14 cellular contexts compared by ENCODE assay signal in the genomic region with DNA sequence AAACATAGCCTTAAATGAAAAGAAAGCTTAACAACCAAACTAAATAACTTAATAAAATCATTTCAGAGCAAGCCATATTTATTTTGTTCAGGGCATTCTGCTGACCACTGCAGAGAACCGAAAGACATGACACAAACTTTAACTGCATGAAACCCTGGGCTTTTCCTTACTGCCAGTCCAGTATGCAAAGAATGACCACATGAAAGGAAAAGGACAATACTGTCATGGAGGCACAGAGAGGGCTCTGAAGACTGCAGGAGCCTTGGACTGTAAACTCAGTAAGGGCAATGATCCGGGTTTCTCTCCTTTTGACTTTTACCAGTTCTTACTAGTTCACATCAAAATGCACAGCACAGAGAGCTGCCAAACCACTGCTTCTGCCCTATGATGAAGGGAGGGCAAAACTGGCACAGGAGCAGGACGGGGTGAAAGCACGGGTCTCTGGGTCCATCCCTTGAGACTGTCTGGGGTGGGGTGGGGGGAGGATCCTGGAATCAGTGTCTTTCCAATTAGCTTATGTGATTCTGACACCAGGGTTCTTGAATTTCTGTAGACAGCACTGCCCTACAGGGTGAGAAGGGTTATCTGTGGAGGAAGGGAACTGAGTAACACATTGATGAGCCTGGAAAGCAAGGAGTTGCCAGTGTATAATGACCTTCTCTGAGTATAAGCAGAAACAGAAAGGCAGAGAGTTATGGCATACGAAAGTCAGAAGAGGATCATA. TPM values are rescaled to one million over a fixed set of nuclear protein-coding genes. Genes with fewer than 3 reads are reported as not detected.
DNase-seq lines count a peak whose midpoint lies in the region; ATAC-seq, FAIRE-seq and TF ChIP-seq lines count a peak whose summit lies in the region.
"Had no signal": no experiment of that assay in that cellular context is flagged by ENCODE, and none has a peak within 500 bp of the region (broad histone marks: within the 10 kb centered on the region; RNA-seq: fewer than 3 reads in every experiment).

No MANE protein-coding gene starts in this region.

- H3K4ac ChIP-seq in IMR-90 (ENCODE audit: low read depth, low read length), result no peak overlapping the region

- H2AK9ac ChIP-seq in IMR-90 (replicated peaks; ENCODE audit: low read depth, low read length, poor library complexity), result no peak overlapping the region

- no peak overlapping the region for H3K4me3 Mint-ChIP-seq in activated CD4-positive, alpha-beta T cell treated with anti-CD3 and anti-CD28 coated beads, Interleukin-2, amount 10 ng/mL, durations not matched to agents 7 days and 5 days
- H3K4me3 Mint-ChIP-seq: HFFc6; stimulated activated effector memory CD8-positive, alpha-beta T cell treated with anti-CD3 and anti-CD28 coated beads, Interleukin-12 subunit alpha, Interleukin-12 subunit beta, amount 100 ng/mL, for 72 hours had no signal

- intact Hi-C loops in IMR-90 (cut with micrococcal nuclease) (no loop called here), GM12878 (cut with micrococcal nuclease; ENCODE audit: unreplicated experiment) (no loop called here), psoas muscle (cut with DNase I) (no loop called here), vagina (cut with DNase I) (no loop called here)

- TF ChIP-seq CTCF in IMR-90 (conservative IDR thresholded peaks at IDR 0.05; ENCODE audit: low read depth, low read length), result no peak
- no peak for TF ChIP-seq CTCF in GM12878 (IDR thresholded peaks at IDR 0.05 in 2 of 3, conservative IDR thresholded peaks at IDR 0.05 in 1 of 3; ENCODE audit: control insufficient read depth in 2 of 3, extremely low read depth in 1 of 3, insufficient read depth in 1 of 3, low read depth in 3 of 3, low read length in 3 of 3)
- no peak for TF ChIP-seq CTCF in psoas muscle (IDR thresholded peaks at IDR 0.05)
- no peak for TF ChIP-seq CTCF in vagina (IDR thresholded peaks at IDR 0.05)

- TF ChIP-seq EP300 in GM12878 (IDR thresholded peaks at IDR 0.05; ENCODE audit: borderline replicate concordance in 1 of 2, control insufficient read depth in 1 of 2, low read depth in 2 of 2, low read length in 2 of 2), result no peak

- H3K4me2 ChIP-seq in IMR-90 (ENCODE audit: low read depth, low read length), result no peak overlapping the region
- no peak overlapping the region for H3K4me2 ChIP-seq in GM12878 (ENCODE audit: control insufficient read depth, insufficient read depth)

- H3K27me3 ChIP-seq in IMR-90 (ENCODE audit: control insufficient read depth, insufficient read depth, low read length) (no peaks in the 10 kb centered on the region), GM12878 (replicated peaks in 1 of 2; ENCODE audit: control insufficient read depth in 2 of 2, insufficient read depth in 2 of 2, low read length in 1 of 2) (no peaks in the 10 kb centered on the region), psoas muscle (ENCODE audit: insufficient read depth in 3 of 3, low read length in 2 of 3) (no peaks in the 10 kb centered on the region), vagina (no peaks in the 10 kb centered on the region)

- ATAC-seq in IMR-90 (ENCODE audit: low read depth) (no peak; the same call in 1 of the 2 replicates), GM12878 (peak; percentile 31), left lobe of liver (peak; percentile 44), psoas muscle (peak in 1 of 4 donors; percentile 18)

- peaks cover 0 to 4% of the 10 kb centered on the region in 2 experiments; a peak in 1 of 4 replicates for H3K79me1 ChIP-seq in IMR-90 (ENCODE audit: low read depth in 1 of 2, low read length in 2 of 2)

- no peak overlapping the region for H3K23ac ChIP-seq in IMR-90 (ENCODE audit: low read depth, low read length)

- no peak for TF ChIP-seq POLR2A in IMR-90 (IDR thresholded peaks at IDR 0.05; ENCODE audit: low read depth, low read length)
- no peak for TF ChIP-seq POLR2A in GM12878 (IDR thresholded peaks at IDR 0.05; ENCODE audit: low read depth, low read length)
- TF ChIP-seq POLR2A in vagina (IDR thresholded peaks at IDR 0.05), result no peak

- no peak overlapping the region for H4K5ac ChIP-seq in IMR-90 (ENCODE audit: low read depth, low read length)

- H3K79me2 ChIP-seq in GM12878 (ENCODE audit: control insufficient read depth, insufficient read depth, low read length), result no peaks in the 10 kb centered on the region

- H2AK5ac ChIP-seq in IMR-90 (ENCODE audit: low read depth, low read length), result no peak overlapping the region

- no peaks in the 10 kb centered on the region for H4K20me1 ChIP-seq in IMR-90 (ENCODE audit: insufficient read depth, low read length)
- no peaks in the 10 kb centered on the region for H4K20me1 ChIP-seq in GM12878 (ENCODE audit: control insufficient read depth, insufficient read depth)

- H3K9ac ChIP-seq in IMR-90 (ENCODE audit: low read depth, low read length) (no peak overlapping the region), GM12878 (ENCODE audit: control insufficient read depth, insufficient read depth, low read length) (no peak overlapping the region)

- H3K14ac ChIP-seq in IMR-90 (replicated peaks; ENCODE audit: low read depth, low read length), result 0 out of 2 replicates have a peak overlapping the region, but pooled peaks have one; percentile 5

- H2AFZ ChIP-seq in IMR-90 (replicated peaks; ENCODE audit: low read length, poor library complexity) (no peak overlapping the region), GM12878 (ENCODE audit: control insufficient read depth, low read depth, low read length) (no peak overlapping the region)

- H3K9me3 ChIP-seq in IMR-90 (ENCODE audit: control insufficient read depth, insufficient read depth, low read length), result no peaks in the 10 kb centered on the region
- H3K9me3 ChIP-seq in GM12878 (replicated peaks; ENCODE audit: control insufficient read depth, insufficient read depth, low read length), result no peaks in the 10 kb centered on the region; the same call in 2 of the 3 replicates
- no peaks in the 10 kb centered on the region for H3K9me3 ChIP-seq in psoas muscle
- H3K9me3 ChIP-seq in vagina, result no peaks in the 10 kb centered on the region
- H3K9me3 ChIP-seq: lower lobe of right lung had no signal

- DNase-seq in IMR-90, result no peak
- no peak for DNase-seq in GM12878 (ENCODE audit: low read depth, low spot score)
- DNase-seq in left lobe of liver (ENCODE audit: low spot score), result no peak
- DNase-seq in psoas muscle, result no peak
- DNase-seq in HT-29 (ENCODE audit: low spot score), result no peak
- DNase-seq in vagina (ENCODE audit: extremely low spot score in 2 of 2), result no peak
- DNase-seq in activated CD4-positive, alpha-beta T cell treated with anti-CD3 and anti-CD28 coated beads, Interleukin-2, amount 10 ng/mL, durations not matched to agents 7 days and 5 days, result no peak
- no peak for DNase-seq in HuH-7.5 (ENCODE audit: low spot score)
- DNase-seq: activated naive CD4-positive, alpha-beta T cell treated with Interleukin-2 at 50 U/mL for 16 hours; HFFc6; lower lobe of right lung; T-helper 2 cell had no signal

- no peak overlapping the region for H2BK15ac ChIP-seq in IMR-90 (ENCODE audit: low read depth, low read length)

- H4K91ac ChIP-seq in IMR-90 (ENCODE audit: insufficient read depth, low read depth, low read length), result no peak overlapping the region

- H3K4me3 ChIP-seq in IMR-90 (ENCODE audit: insufficient read depth, low read depth, low read length) (no peak overlapping the region), GM12878 (no peak overlapping the region), psoas muscle (no peak overlapping the region), vagina (no peak overlapping the region)
- H3K4me3 ChIP-seq: lower lobe of right lung, skin epidermis had no signal

- H3K4me1 Mint-ChIP-seq in activated CD4-positive, alpha-beta T cell treated with anti-CD3 and anti-CD28 coated beads, Interleukin-2, amount 10 ng/mL, durations not matched to agents 7 days and 5 days, result no peaks in the 10 kb centered on the region
- H3K4me1 Mint-ChIP-seq: stimulated activated effector memory CD8-positive, alpha-beta T cell treated with anti-CD3 and anti-CD28 coated beads, Interleukin-12 subunit alpha, Interleukin-12 subunit beta, amount 100 ng/mL, for 72 hours had no signal

- H2BK5ac ChIP-seq in IMR-90 (ENCODE audit: low read depth, low read length, poor library complexity, severe bottlenecking), result no peak overlapping the region

- H3K9me1 ChIP-seq in IMR-90 (ENCODE audit: insufficient read depth, low read length), result peaks cover 5% of the 10 kb centered on the region

- H3K36me3 ChIP-seq in IMR-90 (ENCODE audit: control insufficient read depth, insufficient read depth, low read length) (peaks cover 5% of the 10 kb centered on the region), GM12878 (ENCODE audit: control insufficient read depth in 2 of 2, insufficient read depth in 2 of 2, low read length in 1 of 2) (no peaks in the 10 kb centered on the region), psoas muscle (ENCODE audit: insufficient read depth in 1 of 2, low read depth in 1 of 2) (no peaks in the 10 kb centered on the region), vagina (no peaks in the 10 kb centered on the region)
- H3K36me3 ChIP-seq: lower lobe of right lung had no signal

- no peak overlapping the region for H3K18ac ChIP-seq in IMR-90 (ENCODE audit: low read depth, low read length)

- H3K27ac Mint-ChIP-seq in activated CD4-positive, alpha-beta T cell treated with anti-CD3 and anti-CD28 coated beads, Interleukin-2, amount 10 ng/mL, durations not matched to agents 7 days and 5 days, result no peak overlapping the region
- H3K27ac Mint-ChIP-seq: HFFc6; stimulated activated effector memory CD8-positive, alpha-beta T cell treated with anti-CD3 and anti-CD28 coated beads, Interleukin-12 subunit alpha, Interleukin-12 subunit beta, amount 100 ng/mL, for 72 hours had no signal

- no peaks in the 10 kb centered on the region for H3K27me3 Mint-ChIP-seq in activated CD4-positive, alpha-beta T cell treated with anti-CD3 and anti-CD28 coated beads, Interleukin-2, amount 10 ng/mL, durations not matched to agents 7 days and 5 days

- POLR2A ChIA-PET in IMR-90 (lab: Charles Lee; ENCODE audit: unreplicated experiment), result no interaction called here
- POLR2A ChIA-PET in GM12878 (lab: Charles Lee), result no interaction called here
- POLR2A ChIA-PET in activated CD4-positive, alpha-beta T cell treated with anti-CD3 and anti-CD28 coated beads, Interleukin-2, amount 10 ng/mL, durations not matched to agents 7 days and 5 days (lab: Charles Lee), result no interaction called here

- dilution Hi-C loops in IMR-90 (cut with HindIII; ENCODE audit: low sequenced_read_pairs, unreplicated experiment), result no loop called here

- 43% methylated on average over 2 of the region's 5 CpGs; no CpG with 5 or more reads in 1 of the 2 experiments for WGBS in IMR-90 (ENCODE audit: extremely low coverage in 2 of 2, insufficient read length in 1 of 2), 2 experiments
- 30% methylated on average over 5 of the region's 5 CpGs for WGBS in GM12878 (ENCODE audit: insufficient coverage, insufficient replicate concordance, low lambda C conversion rate, missing lambda C conversion rate)
- 54 to 62% (median 58%) methylated on average over 5 of the region's 5 CpGs for WGBS in psoas muscle, 3 donors

- H3K27ac ChIP-seq in IMR-90 (ENCODE audit: insufficient read depth, low read length) (no peak overlapping the region), GM12878 (ENCODE audit: control insufficient read depth, insufficient read depth) (no peak overlapping the region), psoas muscle (peak overlapping the region; percentile 17), vagina (no peak overlapping the region)
- H3K27ac ChIP-seq: lower lobe of right lung had no signal

- no peak overlapping the region for H3K56ac ChIP-seq in IMR-90 (ENCODE audit: extremely low read depth, insufficient read depth, low read length)

- BruUV-seq in IMR-90 (replicated peaks; lab: Mats Ljungman, UMichigan), result no TSS peak
- no TSS peak for BruUV-seq in GM12878 (replicated peaks; lab: Mats Ljungman, UMichigan)

- SMC1A ChIA-PET in GM12878 (lab: Charles Lee; ENCODE audit: uncharacterized antibody, unreplicated experiment), result no interaction called here

- FAIRE-seq in GM12878 (lab: Jason Lieb, UNC), result no peak

- CTCF ChIA-PET in IMR-90 (lab: Yijun Ruan, JAX), result no interaction called here
- CTCF ChIA-PET in GM12878 (lab: Yijun Ruan, JAX), result interaction anchor here (1.3 kb wide), 1 partner anchor 25 kb away, joined by 3 read pairs; no protein-coding TSS in a partner anchor
- CTCF ChIA-PET in activated CD4-positive, alpha-beta T cell treated with anti-CD3 and anti-CD28 coated beads, Interleukin-2, amount 10 ng/mL, durations not matched to agents 7 days and 5 days (lab: Charles Lee), result interaction anchor here (0.6 to 0.8 kb wide), 2 partner anchors 15 to 1046 kb away, joined by 3 to 7 read pairs; no protein-coding TSS in a partner anchor

- RAD21 ChIA-PET in GM12878 (lab: Charles Lee; ENCODE audit: unreplicated experiment), result no interaction called here

- no peaks in the 10 kb centered on the region for H3K36me3 Mint-ChIP-seq in activated CD4-positive, alpha-beta T cell treated with anti-CD3 and anti-CD28 coated beads, Interleukin-2, amount 10 ng/mL, durations not matched to agents 7 days and 5 days (ENCODE audit: low read depth)

- H3K4me1 ChIP-seq in IMR-90 (ENCODE audit: control insufficient read depth, insufficient read depth, low read length) (0 out of 2 replicates have a peak, but pooled peaks cover 2% of the 10 kb centered on the region), GM12878 (ENCODE audit: control insufficient read depth, insufficient read depth, low read length) (no peaks in the 10 kb centered on the region), psoas muscle (peaks cover 4% of the 10 kb centered on the region), vagina (no peaks in the 10 kb centered on the region)

- no peak overlapping the region for H2BK120ac ChIP-seq in IMR-90 (ENCODE audit: low read depth, low read length)

- H4K8ac ChIP-seq in IMR-90 (ENCODE audit: low read depth in 2 of 2, low read length in 2 of 2), result no peak overlapping the region

- in situ Hi-C loops in IMR-90 (cut with MboI; ENCODE audit: low sequenced_read_pairs) (no loop called here), GM12878 (cut with MboI) (no loop called here)

- no peak overlapping the region for H2BK20ac ChIP-seq in IMR-90 (ENCODE audit: low read depth, low read length)

- H3K9me3 Mint-ChIP-seq in activated CD4-positive, alpha-beta T cell treated with anti-CD3 and anti-CD28 coated beads, Interleukin-2, amount 10 ng/mL, durations not matched to agents 7 days and 5 days, result no peaks in the 10 kb centered on the region
- H3K9me3 Mint-ChIP-seq: HFFc6; stimulated activated effector memory CD8-positive, alpha-beta T cell treated with anti-CD3 and anti-CD28 coated beads, Interleukin-12 subunit alpha, Interleukin-12 subunit beta, amount 100 ng/mL, for 72 hours had no signal

- TF ChIP-seq RAD21 in IMR-90 (IDR thresholded peaks at IDR 0.05; ENCODE audit: low read length) (no peak), GM12878 (IDR thresholded peaks at IDR 0.05; ENCODE audit: insufficient read depth, low read depth, low read length) (no peak)

RNA-seq across cellular contexts. Expression of gene RNF130, which starts 44.7 kb away (rescaled TPM):
- total RNA-seq in IMR-90 (2012; rRNA removed), result 12.5 and 12.9 TPM in 2 replicates
- 18.5 and 21.7 TPM in 2 replicates for polyA plus RNA-seq in IMR-90 (2012; rRNA removed)
- polyA plus RNA-seq in IMR-90 (2012; cell fraction: cytosol; rRNA removed), result 13.6 and 14.2 TPM in 2 replicates
- polyA plus RNA-seq in IMR-90 (2012; cell fraction: nucleus; rRNA removed; ENCODE audit: low replicate concordance), result 6.1 and 22.1 TPM in 2 replicates
- total RNA-seq in GM12878 (2013; cell fraction: nucleolus; rRNA removed), result 40.6 and 43.0 TPM in 2 replicates
- not detected in 2 replicates for total RNA-seq in GM12878 (2014; rRNA removed)
- 0.09 TPM in 1 of 2 replicates, not detected in the other for total RNA-seq in GM12878 (2014; rRNA removed; fragmentation: Illumina TruSeq; extraction: Trizol)
- total RNA-seq in GM12878 (2021), result 0.29 and 0.36 TPM in 2 replicates
- polyA plus RNA-seq in GM12878 (2011; ENCODE audit: low read depth), result 1.5 TPM
- 0.06 and 0.30 TPM in 2 replicates for polyA plus RNA-seq in GM12878 (2011; rRNA removed)
- polyA plus RNA-seq in GM12878 (2011; cell fraction: cytosol; rRNA removed), result 0.03 and 0.12 TPM in 2 replicates
- polyA plus RNA-seq in GM12878 (2011; cell fraction: nucleus; rRNA removed), result 0.06 TPM in 1 of 2 replicates, not detected in the other
- polyA plus RNA-seq in GM12878 (2012), result 1.0 and 1.6 TPM in 2 replicates
- polyA plus RNA-seq in GM12878 (2014; fragmentation: Illumina TruSeq; extraction: Trizol), result 0.08 and 0.12 TPM in 2 replicates
- under 1 TPM; 0.10 to 0.11 TPM for polyA plus RNA-seq in GM12878 (2014; fragmentation: Nextera tagmentation; extraction: Ambion mirVana)
- 0.04 TPM in 1 of 2 replicates, not detected in the other for polyA plus RNA-seq in GM12878 (2014; rRNA removed)
- under 1 TPM; 0.09 to 0.16 TPM for polyA plus RNA-seq in GM12878 (2016; fragmentation: Nextera tagmentation; extraction: Ambion mirVana)
- not detected in 2 replicates for polyA minus RNA-seq in GM12878 (2011; rRNA and poly(A)+ RNA removed)
- 0.42 TPM in 1 of 2 replicates, not detected in the other for polyA minus RNA-seq in GM12878 (2011; cell fraction: cytosol; rRNA and poly(A)+ RNA removed)
- 0.29 TPM in 1 of 2 replicates, not detected in the other for polyA minus RNA-seq in GM12878 (2011; cell fraction: nucleus; rRNA and poly(A)+ RNA removed)
- 102 TPM for total RNA-seq in left lobe of liver
- 10 to 100 TPM; 34.1 to 41.1 (median 37.4) TPM for total RNA-seq in psoas muscle
- 10 to 100 TPM; 35.9 to 45.3 (median 37.2) TPM for polyA plus RNA-seq in psoas muscle
- 14.9 and 16.0 TPM in 2 replicates for total RNA-seq in HT-29 (2014; rRNA removed; shearing (Covaris generic))
- 103 TPM for total RNA-seq in vagina
- 1 to 10 TPM; 3.8 to 4.3 TPM for total RNA-seq in activated CD4-positive, alpha-beta T cell treated with anti-CD3 and anti-CD28 coated beads, Interleukin-2, amount 10 ng/mL, durations not matched to agents 7 days and 5 days
